Comparison of ENCODE assay signal across 19 cellular contexts in the genomic region with DNA sequence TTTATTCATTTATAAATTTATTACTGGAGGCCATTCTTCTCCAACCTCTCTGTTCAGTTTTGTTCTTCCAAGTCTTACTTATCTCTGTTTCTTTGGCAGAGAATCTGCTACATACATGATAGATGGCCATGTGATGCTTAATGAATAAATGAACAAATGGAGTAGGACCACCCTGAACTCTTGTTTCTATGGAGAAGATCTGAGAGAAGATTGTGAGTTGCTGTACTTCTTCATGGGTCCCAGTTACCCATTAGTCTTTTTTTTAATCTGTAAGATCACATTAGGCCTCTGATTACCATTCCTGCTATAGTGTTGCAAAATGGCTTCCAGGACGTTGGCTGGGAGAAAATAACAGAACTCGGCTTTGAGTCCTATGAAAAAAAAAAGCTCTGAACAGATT.
A peak's percentile ranks its signal among the peaks of the same experiment; 100 is the strongest.
DNase-seq lines count a peak whose midpoint lies in the region; ATAC-seq and TF ChIP-seq lines count a peak whose summit lies in the region.
"Had no signal": no experiment of that assay in that cellular context is flagged by ENCODE, and none has a peak within 500 bp of the region (broad histone marks: within the 10 kb centered on the region; RNA-seq: fewer than 3 reads in every experiment).

No MANE protein-coding gene starts in this region.

- no peak for TF ChIP-seq CTCF in BE2C (IDR thresholded peaks at IDR 0.05; ENCODE audit: low read depth, low read length)
- TF ChIP-seq CTCF in SK-N-SH (IDR thresholded peaks at IDR 0.05) = no peak
- TF ChIP-seq CTCF in parathyroid adenoma (IDR thresholded peaks at IDR 0.05) = no peak

- H3K9ac ChIP-seq in SK-N-SH (no peak overlapping the region), parathyroid adenoma (no peak overlapping the region)
- H3K9ac ChIP-seq: BLaER1 had no signal

- H2AFZ ChIP-seq in SK-N-SH (ENCODE audit: low read depth) (no peak overlapping the region), parathyroid adenoma (peak overlapping the region; percentile 25)

- no peak for TF ChIP-seq EP300 in SK-N-SH (IDR thresholded peaks at IDR 0.05; ENCODE audit: borderline replicate concordance in 1 of 2, low read depth in 1 of 2, low read length in 1 of 2)

- H3K27ac ChIP-seq in SK-N-SH (ENCODE audit: low read depth in 2 of 2, low read length in 1 of 2) (peak overlapping the region in 1 of 2 experiments; percentile 84; a peak in 1 of 4 replicates), parathyroid adenoma (no peak overlapping the region)
- H3K27ac ChIP-seq: 22Rv1, A549, BLaER1 had no signal

- intact Hi-C loops in Right ventricle myocardium inferior (cut with DNase I) = no loop called here

- H3K9me3 ChIP-seq in BE2C (no peaks in the 10 kb centered on the region), SK-N-SH (no peaks in the 10 kb centered on the region; the same call in 1 of the 2 replicates), parathyroid adenoma (ENCODE audit: control insufficient read depth, low read length) (no peaks in the 10 kb centered on the region)
- H3K9me3 ChIP-seq: A549, BLaER1 had no signal

- H3K4me2 ChIP-seq in SK-N-SH = no peak overlapping the region
- H3K4me2 ChIP-seq in parathyroid adenoma (ENCODE audit: low read length) = no peak overlapping the region
- H3K4me2 ChIP-seq: A549, BLaER1 had no signal

- H3K79me2 ChIP-seq in SK-N-SH (ENCODE audit: insufficient read depth) (no peaks in the 10 kb centered on the region), parathyroid adenoma (no peaks in the 10 kb centered on the region)

- no peaks in the 10 kb centered on the region for H3F3A ChIP-seq in SK-N-SH (replicated peaks; ENCODE audit: insufficient read depth)

- DNase-seq in BE2C = peak; percentile 38
- DNase-seq in SK-N-SH = peak; percentile 41
- no peak for DNase-seq in Right ventricle myocardium inferior (ENCODE audit: missing footprints)
- DNase-seq in iPS-NIHi7 (ENCODE audit: extremely low spot score) = no peak
- DNase-seq: AML-193; C1 segment of cervical spinal cord; CD4-positive, alpha-beta memory T cell; CD4-positive, CD25-positive, alpha-beta regulatory T cell; CD8-positive, alpha-beta memory T cell; COR-L47; DMS 273 treated with DMSO at 0.1 percent for 48 hours; DMS153; DMS53; DMS79; GF-D8 had no signal

- ATAC-seq in Right ventricle myocardium inferior = no peak
- ATAC-seq: A549 had no signal

- H3K36me3 ChIP-seq in BE2C (no peaks in the 10 kb centered on the region; the same call in 1 of the 2 replicates), SK-N-SH (replicated peaks in 1 of 2; ENCODE audit: control insufficient read depth in 1 of 2, insufficient read depth in 2 of 2, low read length in 1 of 2) (no peaks in the 10 kb centered on the region), parathyroid adenoma (ENCODE audit: control insufficient read depth, insufficient read depth, low read length) (no peaks in the 10 kb centered on the region)
- H3K36me3 ChIP-seq: BLaER1 had no signal

- peaks cover 35% of the 10 kb centered on the region for H3K4me1 ChIP-seq in BE2C
- H3K4me1 ChIP-seq in SK-N-SH (ENCODE audit: control insufficient read depth in 1 of 2, insufficient read depth in 2 of 2, low read depth in 1 of 2, low read length in 1 of 2) = no peaks in the 10 kb centered on the region; a peak in 1 of 4 replicates
- H3K4me1 ChIP-seq in parathyroid adenoma = no peaks in the 10 kb centered on the region
- H3K4me1 ChIP-seq: A549, BLaER1 had no signal

- POLR2A ChIA-PET in SK-N-SH (lab: Yijun Ruan, JAX) = no interaction called here

- no peak overlapping the region for H3K4me3 ChIP-seq in BE2C (ENCODE audit: low read depth, low read length)
- H3K4me3 ChIP-seq in SK-N-SH (ENCODE audit: low read depth in 2 of 2, low read length in 1 of 2) = no peak overlapping the region
- H3K4me3 ChIP-seq in parathyroid adenoma (ENCODE audit: low read depth, low read length) = no peak overlapping the region
- H3K4me3 ChIP-seq: A549, BLaER1 had no signal

- no peaks in the 10 kb centered on the region for H4K20me1 ChIP-seq in SK-N-SH (ENCODE audit: insufficient read depth)
- H4K20me1 ChIP-seq: BLaER1 had no signal

- no peak for TF ChIP-seq RAD21 in SK-N-SH (IDR thresholded peaks at IDR 0.05; ENCODE audit: low read length)

- CTCF ChIA-PET in SK-N-SH (lab: Yijun Ruan, JAX) = no interaction called here

- H3K27me3 ChIP-seq in BE2C = no peaks in the 10 kb centered on the region
- H3K27me3 ChIP-seq in SK-N-SH (ENCODE audit: insufficient read depth) = no peaks in the 10 kb centered on the region; the same call in 1 of the 2 replicates
- H3K27me3 ChIP-seq in parathyroid adenoma (ENCODE audit: control insufficient read depth, insufficient read depth, low read length) = no peaks in the 10 kb centered on the region
- H3K27me3 ChIP-seq: BLaER1 had no signal

- H3K9me2 ChIP-seq in SK-N-SH = no peaks in the 10 kb centered on the region

- WGBS in SK-N-SH (ENCODE audit: low lambda C conversion rate) = 12% methylated on average over 2 of the region's 2 CpGs

TF ChIP-seq in SK-N-SH, 30 proteins besides CTCF, POLR2A, EP300 and RAD21:
- TF ChIP-seq GABPA (IDR thresholded peaks at IDR 0.05; ENCODE audit: low read depth) (no peak), GATA2 (CRISPR knock-in tag; IDR thresholded peaks at IDR 0.05) (peak; percentile 41; the same call in 1 of the 2 replicates), TEAD4 (IDR thresholded peaks at IDR 0.05; ENCODE audit: borderline replicate concordance, insufficient read depth) (no peak), ZBTB33 (IDR thresholded peaks at IDR 0.05; ENCODE audit: borderline replicate concordance, low read depth) (no peak), CHD2 (IDR thresholded peaks at IDR 0.05; ENCODE audit: low read length, partially characterized antibody) (no peak), TAF1 (IDR thresholded peaks at IDR 0.05; ENCODE audit: borderline replicate concordance, low read depth, low read length) (no peak)

Comparison
In these comparisons a context has a peak if more than half of its experiments do, and no peak if none do; other contexts are left out.
1. DNase-seq: peak in BE2C (single experiment) and SK-N-SH (single experiment); none in Right ventricle myocardium inferior (single experiment) and iPS-NIHi7 (single experiment).